Comparison of ENCODE assay signal across 20 cellular contexts in the genomic region with DNA sequence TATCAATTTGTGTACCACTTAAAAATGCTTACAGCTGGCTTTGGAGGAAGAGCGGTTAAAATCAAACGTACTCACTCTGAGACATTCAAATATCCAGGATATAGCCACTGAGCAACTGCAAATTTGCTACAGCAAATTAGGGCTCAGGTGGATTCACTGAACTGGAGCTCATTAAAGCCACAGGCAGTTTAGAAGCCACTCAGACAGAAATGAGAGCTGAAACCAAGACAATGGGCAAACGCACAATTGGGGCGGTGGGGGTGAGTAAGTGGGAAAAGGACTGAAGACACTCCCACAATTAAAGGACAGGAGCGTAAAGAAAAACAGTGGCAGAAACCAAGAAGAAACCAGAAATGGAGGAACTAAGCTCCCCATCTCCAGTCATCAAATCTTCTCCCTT. TPM values are rescaled to one million over a fixed set of nuclear protein-coding genes. Genes with fewer than 3 reads are reported as not detected.
A peak's percentile ranks its signal among the peaks of the same experiment; 100 is the strongest.
DNase-seq lines count a peak whose midpoint lies in the region; ATAC-seq and TF ChIP-seq lines count a peak whose summit lies in the region.
"Had no signal": no experiment of that assay in that cellular context is flagged by ENCODE, and none has a peak within 500 bp of the region (broad histone marks: within the 10 kb centered on the region; RNA-seq: fewer than 3 reads in every experiment).

No MANE protein-coding gene starts in this region.

- no TSS peak for BruUV-seq in OCI-LY7 (replicated peaks; lab: Mats Ljungman, UMichigan)

- no peaks in the 10 kb centered on the region for H3K36me3 Mint-ChIP-seq in H9 (ENCODE audit: insufficient read depth in 1 of 3, low read depth in 3 of 3)
- H3K36me3 Mint-ChIP-seq in memory B cell: no peaks in the 10 kb centered on the region
- H3K36me3 Mint-ChIP-seq: immature natural killer cell had no signal

- H3K4me1 Mint-ChIP-seq in H9 (peaks cover 16 to 20% of the 10 kb centered on the region in 2 experiments), memory B cell (peaks cover 9% of the 10 kb centered on the region)

- no peak overlapping the region for H2BK15ac ChIP-seq in H9 (ENCODE audit: low read depth, low read length)
- no peak overlapping the region for H2BK15ac ChIP-seq in mesendoderm (replicated peaks; ENCODE audit: low read depth)

- H3K27me3 ChIP-seq in H9 (ENCODE audit: insufficient read depth, low read length) (no peaks in the 10 kb centered on the region), gastrocnemius medialis (no peaks in the 10 kb centered on the region), GM23248 (replicated peaks; ENCODE audit: insufficient read depth) (peaks cover 3% of the 10 kb centered on the region; the same call in 1 of the 2 replicates), upper lobe of right lung (no peaks in the 10 kb centered on the region), mesendoderm (ENCODE audit: insufficient read depth, low read length, poor library complexity) (no peaks in the 10 kb centered on the region)
- H3K27me3 ChIP-seq: colonic mucosa had no signal

- no peak overlapping the region for H3T11ph ChIP-seq in H9 (ENCODE audit: low read length)

- H4K5ac ChIP-seq in H9 (ENCODE audit: insufficient read length, low read depth, low read length) (no peak overlapping the region), mesendoderm (ENCODE audit: low read length) (no peak overlapping the region)

- H3K4me3 ChIP-seq in OCI-LY7 (ENCODE audit: low read depth, low read length, poor library complexity, severe bottlenecking) (peak overlapping the region; percentile 63), gastrocnemius medialis (no peak overlapping the region), GM23248 (no peak overlapping the region), upper lobe of right lung (no peak overlapping the region), mesendoderm (ENCODE audit: low read length) (no peak overlapping the region)
- H3K4me3 ChIP-seq: colonic mucosa, K562, prostate gland had no signal

- H2AK5ac ChIP-seq in H9 (ENCODE audit: insufficient read length, low read length) (no peak overlapping the region), mesendoderm (ENCODE audit: low read length) (no peak overlapping the region)

- H3K27ac Mint-ChIP-seq in H9 (peak overlapping the region in 2 of 3 experiments; percentile 34 to 62; a peak in 3 of 7 replicates), memory B cell (peak overlapping the region; percentile 65)
- H3K27ac Mint-ChIP-seq: immature natural killer cell, T-cell had no signal

- H4K91ac ChIP-seq in H9 (ENCODE audit: insufficient read length, low read depth, low read length): no peak overlapping the region

- H4K20me1 ChIP-seq in H9 (ENCODE audit: control insufficient read depth, insufficient read depth, insufficient read length) (no peaks in the 10 kb centered on the region), OCI-LY7 (ENCODE audit: insufficient read depth, low read length) (no peaks in the 10 kb centered on the region), GM23248 (ENCODE audit: insufficient read depth) (no peaks in the 10 kb centered on the region)

- intact Hi-C loops in OCI-LY7 (cut with micrococcal nuclease; ENCODE audit: unreplicated experiment): loop anchor here (1.0 to 2.0 kb wide), 2 partner anchors 20 to 250 kb away; a partner anchor contains a TSS
- intact Hi-C loops in gastrocnemius medialis (cut with DNase I; ENCODE audit: low total_unique reads): loop anchor here (5.0 kb wide), 1 partner anchor 45 kb away; no protein-coding TSS in a partner anchor
- intact Hi-C loops in upper lobe of right lung (cut with DNase I): no loop called here

- H3K56ac ChIP-seq in H9 (ENCODE audit: insufficient read length, low read depth, low read length) (no peak overlapping the region), mesendoderm (ENCODE audit: low read length) (no peak overlapping the region)

- TF ChIP-seq POLR2A in gastrocnemius medialis (IDR thresholded peaks at IDR 0.05): no peak

- H2AFZ ChIP-seq in H9 (ENCODE audit: low read length) (no peak overlapping the region), OCI-LY7 (ENCODE audit: low read length) (peak overlapping the region; percentile 39; the same call in 1 of the 2 replicates), GM23248 (no peak overlapping the region)

- no peak for DNase-seq in H9
- DNase-seq in OCI-LY7 (ENCODE audit: low spot score): peak; percentile 94
- no peak for DNase-seq in memory B cell (ENCODE audit: low spot score in 2 of 2)
- DNase-seq in gastrocnemius medialis: no peak
- no peak for DNase-seq in activated effector memory CD4-positive, alpha-beta T cell treated with Interleukin-2 at 50 U/mL for 16 hours
- DNase-seq in GM23248: no peak
- DNase-seq in upper lobe of right lung: no peak
- DNase-seq in mesendoderm: no peak
- DNase-seq: activated naive CD4-positive, alpha-beta T cell; activated T-cell treated with anti-CD3 and anti-CD28 coated beads for 4 hours; CD8-positive, alpha-beta memory T cell; colonic mucosa; DMS79; immature natural killer cell; NCI-H526 treated with DMSO at 0.1 percent for 48 hours; SHP77 treated with DMSO at 0.1 percent for 48 hours; stimulated activated CD4-positive, alpha-beta T cell treated with anti-CD3 and anti-CD28 coated beads, Interleukin-4, amount 100 ng/mL, for 24 hours; T-cell had no signal

- H3K9me3 Mint-ChIP-seq in H9: no peaks in the 10 kb centered on the region
- no peaks in the 10 kb centered on the region for H3K9me3 Mint-ChIP-seq in memory B cell
- H3K9me3 Mint-ChIP-seq: CD8-positive, alpha-beta memory T cell; immature natural killer cell; T-cell had no signal

- H2BK20ac ChIP-seq in H9 (ENCODE audit: low read depth, low read length, poor library complexity, severe bottlenecking): no peak overlapping the region

- H3K23me2 ChIP-seq in H9 (ENCODE audit: insufficient read length, low read depth, low read length, poor library complexity, severe bottlenecking): no peaks in the 10 kb centered on the region

- no peaks in the 10 kb centered on the region; the same call in 1 of the 2 replicates for H3K4me1 ChIP-seq in H9 (ENCODE audit: insufficient read depth, low read length)
- peaks cover 87% of the 10 kb centered on the region for H3K4me1 ChIP-seq in OCI-LY7 (ENCODE audit: insufficient read depth, low read length, poor library complexity, severe bottlenecking)
- peaks cover 44 to 45% of the 10 kb centered on the region in 2 donors for H3K4me1 ChIP-seq in gastrocnemius medialis
- 0 out of 2 replicates have a peak, but pooled peaks cover 4% of the 10 kb centered on the region for H3K4me1 ChIP-seq in GM23248 (ENCODE audit: insufficient read depth)
- H3K4me1 ChIP-seq in upper lobe of right lung: peaks cover 6% of the 10 kb centered on the region
- no peaks in the 10 kb centered on the region for H3K4me1 ChIP-seq in mesendoderm (ENCODE audit: control insufficient read depth, low read depth, low read length)
- H3K4me1 ChIP-seq: colonic mucosa had no signal

- H3K27me3 Mint-ChIP-seq in H9 (ENCODE audit: low read depth) (no peaks in the 10 kb centered on the region), memory B cell (no peaks in the 10 kb centered on the region)
- H3K27me3 Mint-ChIP-seq: CD8-positive, alpha-beta memory T cell; T-cell had no signal

- in situ Hi-C loops in gastrocnemius medialis (cut with MboI; ENCODE audit: low sequenced_read_pairs in 4 of 4): no loop called here
- in situ Hi-C loops in GM23248 (cut with MboI): no loop called here

- H2BK120ac ChIP-seq in H9 (ENCODE audit: low read depth, low read length, poor library complexity, severe bottlenecking): no peak overlapping the region
- H2BK120ac ChIP-seq in mesendoderm (ENCODE audit: low read depth, low read length): no peak overlapping the region

- H3K4ac ChIP-seq in H9 (ENCODE audit: low read depth, low read length): no peak overlapping the region
- no peak overlapping the region for H3K4ac ChIP-seq in mesendoderm (ENCODE audit: low read depth, low read length)

- no peaks in the 10 kb centered on the region for H3K36me3 ChIP-seq in OCI-LY7 (ENCODE audit: insufficient read depth, low read length)
- no peaks in the 10 kb centered on the region for H3K36me3 ChIP-seq in gastrocnemius medialis
- H3K36me3 ChIP-seq in GM23248 (ENCODE audit: low read depth): no peaks in the 10 kb centered on the region
- no peaks in the 10 kb centered on the region for H3K36me3 ChIP-seq in upper lobe of right lung
- no peaks in the 10 kb centered on the region for H3K36me3 ChIP-seq in mesendoderm (ENCODE audit: control insufficient read depth, insufficient read depth, low read length)
- H3K36me3 ChIP-seq: colonic mucosa, prostate gland had no signal

- H3K79me2 ChIP-seq in H9 (ENCODE audit: insufficient read depth, low read length) (no peaks in the 10 kb centered on the region), OCI-LY7 (ENCODE audit: insufficient read depth, low read depth, low read length) (peaks cover 49% of the 10 kb centered on the region; the same call in 1 of the 2 replicates), GM23248 (ENCODE audit: insufficient read depth) (no peaks in the 10 kb centered on the region), mesendoderm (ENCODE audit: control insufficient read depth, insufficient read depth, low read length) (no peaks in the 10 kb centered on the region)

- POLR2A ChIA-PET in OCI-LY7 (lab: Charles Lee): interaction anchor here (0.6 to 2.3 kb wide), 16 partner anchors 8 to 84 kb away, joined by 3 to 16 read pairs (median 4); a partner anchor contains a TSS

- H3K9me2 ChIP-seq in OCI-LY7 (ENCODE audit: insufficient read depth, low read length) (no peaks in the 10 kb centered on the region), GM23248 (ENCODE audit: insufficient read depth) (no peaks in the 10 kb centered on the region)

- H3F3A ChIP-seq in GM23248 (ENCODE audit: insufficient read depth): no peaks in the 10 kb centered on the region

- H2BK12ac ChIP-seq in H9 (ENCODE audit: insufficient read length, low read depth, low read length): no peak overlapping the region

- H3K27ac ChIP-seq in H9 (ENCODE audit: insufficient read length, low read depth, low read length) (no peak overlapping the region), OCI-LY7 (ENCODE audit: low read depth, low read length, poor library complexity, severe bottlenecking) (peak overlapping the region; percentile 97), gastrocnemius medialis (peak overlapping the region; percentile 8 to 72 (median 66)), GM23248 (no peak overlapping the region), upper lobe of right lung (no peak overlapping the region), mesendoderm (ENCODE audit: low read depth, low read length) (no peak overlapping the region)
- H3K27ac ChIP-seq: colonic mucosa had no signal

- H3K4me3 Mint-ChIP-seq in H9: no peak overlapping the region
- H3K4me3 Mint-ChIP-seq in memory B cell: no peak overlapping the region
- H3K4me3 Mint-ChIP-seq: CD8-positive, alpha-beta memory T cell; immature natural killer cell; T-cell had no signal

- no peak overlapping the region for H3K14ac ChIP-seq in H9 (ENCODE audit: insufficient read depth, low read length)

- H3K9ac ChIP-seq in H9 (ENCODE audit: extremely low read depth, insufficient read length, low read length) (no peak overlapping the region), GM23248 (no peak overlapping the region), mesendoderm (ENCODE audit: low read length) (no peak overlapping the region)

- no peaks in the 10 kb centered on the region for H3K79me1 ChIP-seq in H9 (ENCODE audit: insufficient read depth, low read depth, low read length, poor library complexity, severe bottlenecking)
- H3K79me1 ChIP-seq in mesendoderm (ENCODE audit: low read length): no peaks in the 10 kb centered on the region

- no peak overlapping the region for H3K4me2 ChIP-seq in H9 (ENCODE audit: insufficient read depth, insufficient read length, low read length)
- peak overlapping the region; percentile 74 for H3K4me2 ChIP-seq in OCI-LY7 (ENCODE audit: low read length)
- H3K4me2 ChIP-seq in GM23248 (ENCODE audit: unreplicated experiment): no peak overlapping the region
- H3K4me2 ChIP-seq in mesendoderm (ENCODE audit: low read length): no peak overlapping the region

- H3K23ac ChIP-seq in H9 (ENCODE audit: insufficient read length, low read depth, low read length) (no peak overlapping the region), mesendoderm (ENCODE audit: low read length) (no peak overlapping the region)

- ATAC-seq in memory B cell (ENCODE audit: low read depth) (no peak), gastrocnemius medialis (no peak), upper lobe of right lung (no peak)
- ATAC-seq: K562, T-cell had no signal

- no peaks in the 10 kb centered on the region for H3K9me3 ChIP-seq in H9 (ENCODE audit: control insufficient read depth, low read depth, low read length)
- no peaks in the 10 kb centered on the region for H3K9me3 ChIP-seq in OCI-LY7 (ENCODE audit: low read length)
- no peaks in the 10 kb centered on the region for H3K9me3 ChIP-seq in gastrocnemius medialis
- no peaks in the 10 kb centered on the region for H3K9me3 ChIP-seq in GM23248 (ENCODE audit: low read depth)
- no peaks in the 10 kb centered on the region for H3K9me3 ChIP-seq in upper lobe of right lung
- H3K9me3 ChIP-seq: colonic mucosa, prostate gland had no signal

- TF ChIP-seq CTCF in H9 (conservative IDR thresholded peaks at IDR 0.05) (no peak), OCI-LY7 (conservative IDR thresholded peaks at IDR 0.05; ENCODE audit: low read length) (no peak), gastrocnemius medialis (IDR thresholded peaks at IDR 0.05 in 4 of 5, conservative IDR thresholded peaks at IDR 0.05 in 1 of 5) (no peak), upper lobe of right lung (IDR thresholded peaks at IDR 0.05) (no peak)

- CTCF ChIA-PET in OCI-LY7 (lab: Charles Lee; ENCODE audit: unreplicated experiment): interaction anchor here (0.9 to 1.1 kb wide), 3 partner anchors 9 to 16 kb away, joined by 3 to 4 read pairs (median 3); no protein-coding TSS in a partner anchor

- H3K18ac ChIP-seq in H9 (ENCODE audit: insufficient read length, low read depth, low read length): no peak overlapping the region
- no peak overlapping the region for H3K18ac ChIP-seq in mesendoderm (ENCODE audit: low read length)

- no CpG with 5 or more reads among the region's 5 CpGs for WGBS in H9 (ENCODE audit: extremely low coverage, insufficient read length, low lambda C conversion rate)
- WGBS in GM23248 (ENCODE audit: low coverage in 1 of 2, low lambda C conversion rate in 2 of 2, missing lambda C conversion rate in 2 of 2), 2 experiments: 86% methylated on average over 5 of the region's 5 CpGs
- WGBS in mesendoderm (ENCODE audit: extremely low coverage, insufficient coverage, low lambda C conversion rate): no CpG with 5 or more reads among the region's 5 CpGs

- no peak overlapping the region for H4K8ac ChIP-seq in H9 (replicated peaks; ENCODE audit: insufficient read length, low read depth, low read length)
- H4K8ac ChIP-seq in mesendoderm (ENCODE audit: low read depth, low read length): no peak overlapping the region

- H2BK5ac ChIP-seq in H9 (ENCODE audit: insufficient read length, low read length): no peak overlapping the region
- no peak overlapping the region for H2BK5ac ChIP-seq in mesendoderm (ENCODE audit: low read length)

RNA-seq across cellular contexts. Expression of a gene that starts 20.5 kb away (rescaled TPM):
- total RNA-seq in H9 (2021) (4.7 and 6.9 TPM in 2 replicates), OCI-LY7 (2022) (19.6 and 26.4 TPM in 2 replicates), gastrocnemius medialis (10 to 100 TPM in 1 of 4 donors, 1 to 10 TPM in 3; 3.8 to 10.7 (median 6.4) TPM), upper lobe of right lung (36.8 TPM)
- total RNA-seq in OCI-LY7 (2014; rRNA removed; shearing (Covaris generic)): 15.0 and 20.4 TPM in 2 replicates
- total RNA-seq in GM23248 (2014; rRNA removed; shearing (Covaris generic)): 0.65 TPM in 1 of 2 replicates, not detected in the other
- 0.09 and 0.35 TPM in 2 replicates for polyA plus RNA-seq in GM23248 (2016; fragmentation: Nextera tagmentation; extraction: Ambion mirVana)
- 3.9 TPM for polyA plus RNA-seq in mesendoderm (2013, experiment 1 of 2)
- 3.9 TPM for polyA plus RNA-seq in mesendoderm (2013, experiment 2 of 2)

Comparison
In these comparisons a context has a peak if more than half of its experiments do, and no peak if none do; other contexts are left out.
1. H3K27ac ChIP-seq: peak in OCI-LY7 (single experiment) and gastrocnemius medialis (4 of 4); none in H9 (single experiment), GM23248 (single experiment), upper lobe of right lung (single experiment) and mesendoderm (single experiment).